In the genomic region with DNA sequence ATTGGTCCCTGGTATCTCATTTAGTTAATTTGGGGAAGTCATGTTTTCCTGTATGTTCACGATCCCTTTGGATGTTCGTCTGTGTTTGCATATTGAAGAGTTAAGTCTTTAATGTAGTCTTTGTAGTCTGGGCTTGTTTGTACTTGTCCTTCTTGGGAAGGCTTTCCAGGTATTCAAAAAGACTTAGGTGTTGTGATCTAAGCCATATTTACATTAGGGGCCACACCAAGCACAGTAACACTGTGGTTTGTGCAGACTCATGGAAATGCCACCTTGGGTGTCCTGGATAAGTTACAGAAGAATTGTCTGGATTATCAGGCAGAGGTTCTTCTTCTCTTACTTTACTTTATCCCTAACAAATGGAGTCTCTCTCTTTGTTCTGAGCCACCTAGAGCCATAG, we compare ENCODE assay signal across 23 cellular contexts.
A peak's percentile ranks its signal among the peaks of the same experiment; 100 is the strongest.
DNase-seq lines count a peak whose midpoint lies in the region; ATAC-seq, FAIRE-seq and TF ChIP-seq lines count a peak whose summit lies in the region.
"Had no signal": no experiment of that assay in that cellular context is flagged by ENCODE, and none has a peak within 500 bp of the region (broad histone marks: within the 10 kb centered on the region; RNA-seq: fewer than 3 reads in every experiment).

No MANE protein-coding gene starts in this region.

- H4K91ac ChIP-seq in H1 (replicated peaks; ENCODE audit: insufficient read length, low read length) (no peak overlapping the region), neuronal stem cell (ENCODE audit: low read depth, low read length, poor library complexity) (no peak overlapping the region)

- H2AK5ac ChIP-seq in H1 (ENCODE audit: low read depth, low read length), result no peak overlapping the region
- H2AK5ac ChIP-seq in neuronal stem cell (ENCODE audit: low read depth, low read length), result no peak overlapping the region

- H3K9me3 Mint-ChIP-seq in GM23338, result peaks cover 6% of the 10 kb centered on the region

- H2BK5ac ChIP-seq in H1 (ENCODE audit: low read depth, low read length), result no peak overlapping the region
- H2BK5ac ChIP-seq in neuronal stem cell (ENCODE audit: low read length), result no peak overlapping the region

- H3K9me2 ChIP-seq in GM23338 (ENCODE audit: insufficient read depth), result peaks cover 5% of the 10 kb centered on the region

- no peaks in the 10 kb centered on the region; the same call in 1 of the 2 replicates for H3K23me2 ChIP-seq in H1 (ENCODE audit: low read depth, low read length)

- CTCF ChIA-PET in H1 (lab: Charles Lee; ENCODE audit: partially characterized antibody), result no interaction called here

- POLR2A ChIA-PET in H1 (lab: Charles Lee; ENCODE audit: partially characterized antibody), result no interaction called here

- H3K79me1 ChIP-seq in H1 (ENCODE audit: low read depth, low read length) (no peaks in the 10 kb centered on the region), neuronal stem cell (ENCODE audit: low read depth, low read length) (no peaks in the 10 kb centered on the region)

- H3K9ac ChIP-seq in H1 (replicated peaks in 1 of 4; ENCODE audit: extremely low read depth in 1 of 4, low read depth in 3 of 4, low read length in 3 of 4), result no peak overlapping the region
- H3K9ac ChIP-seq in neuronal stem cell (ENCODE audit: low read depth, low read length, poor library complexity), result no peak overlapping the region

- WGBS in H1 (ENCODE audit: extremely low coverage in 1 of 2, insufficient coverage in 1 of 2, insufficient read length in 1 of 2, insufficient replicate concordance in 2 of 2, low coverage in 1 of 2, low lambda C conversion rate in 2 of 2, missing lambda C conversion rate in 1 of 2), 2 experiments, result 97% methylated on average over 2 of the region's 2 CpGs; no CpG with 5 or more reads in 1 of the 2 experiments
- no CpG with 5 or more reads among the region's 2 CpGs for WGBS in neuronal stem cell (ENCODE audit: extremely low coverage in 2 of 2, insufficient read length in 2 of 2, insufficient replicate concordance in 1 of 2), 2 donors

- H3F3A ChIP-seq in GM23338 (replicated peaks; ENCODE audit: low read depth), result no peaks in the 10 kb centered on the region

- no peak overlapping the region for H3K27ac Mint-ChIP-seq in GM23338

- H2BK15ac ChIP-seq in H1 (ENCODE audit: low read length) (no peak overlapping the region), neuronal stem cell (ENCODE audit: low read length) (no peak overlapping the region)

- no peak overlapping the region; the same call in 1 of the 2 replicates for H4K8ac ChIP-seq in H1 (ENCODE audit: extremely low read depth, insufficient read depth, low read length)
- no peak overlapping the region for H4K8ac ChIP-seq in neuronal stem cell (ENCODE audit: low read depth, low read length)

- no peak for TF ChIP-seq EP300 in H1 (IDR thresholded peaks at IDR 0.05; ENCODE audit: borderline replicate concordance in 1 of 2, low read depth in 2 of 2, low read length in 2 of 2)

- no peak overlapping the region for H3K4ac ChIP-seq in H1 (replicated peaks; ENCODE audit: insufficient read length, low read depth, low read length)
- H3K4ac ChIP-seq in neuronal stem cell (ENCODE audit: low read length), result no peak overlapping the region

- no peak overlapping the region for H3K56ac ChIP-seq in H1 (replicated peaks; ENCODE audit: insufficient read length, low read depth, low read length)

- H3K14ac ChIP-seq in H1 (ENCODE audit: insufficient read length) (no peak overlapping the region), neuronal stem cell (ENCODE audit: low read length) (no peak overlapping the region)

- no peaks in the 10 kb centered on the region for H3K4me1 Mint-ChIP-seq in GM23338

- H3K9me3 ChIP-seq in H1 (ENCODE audit: insufficient read depth in 2 of 2, low read depth in 1 of 2, low read length in 1 of 2) (no peaks in the 10 kb centered on the region), neuronal stem cell (replicated peaks in 1 of 2; ENCODE audit: control insufficient read depth in 2 of 2, insufficient read depth in 1 of 2, low read depth in 1 of 2, low read length in 2 of 2) (no peaks in the 10 kb centered on the region)
- H3K9me3 ChIP-seq: BE2C had no signal

- H3K79me2 ChIP-seq in H1 (ENCODE audit: control insufficient read depth in 1 of 2, insufficient read depth in 2 of 2, low read length in 2 of 2), result no peaks in the 10 kb centered on the region
- no peaks in the 10 kb centered on the region for H3K79me2 ChIP-seq in GM23338 (replicated peaks; ENCODE audit: insufficient read depth)

- H3K4me2 ChIP-seq in H1 (ENCODE audit: insufficient read depth in 1 of 2, low read depth in 2 of 2, low read length in 2 of 2) (no peak overlapping the region), neuronal stem cell (ENCODE audit: insufficient read depth, low read length, poor library complexity, severe bottlenecking) (no peak overlapping the region), GM23338 (no peak overlapping the region)

- H3K4me1 ChIP-seq in H1 (replicated peaks in 1 of 4; ENCODE audit: control insufficient read depth in 3 of 4, insufficient read depth in 4 of 4, low read length in 3 of 4), result no peaks in the 10 kb centered on the region
- no peaks in the 10 kb centered on the region for H3K4me1 ChIP-seq in neuronal stem cell (ENCODE audit: control insufficient read depth in 2 of 2, insufficient read depth in 1 of 2, low read depth in 1 of 2, low read length in 2 of 2)
- no peaks in the 10 kb centered on the region for H3K4me1 ChIP-seq in GM23338 (ENCODE audit: insufficient read depth)

- H3K27me3 Mint-ChIP-seq in GM23338 (ENCODE audit: insufficient read depth, low read depth, poor library complexity), result peaks cover 2% of the 10 kb centered on the region

- no peak for TF ChIP-seq RAD21 in H1 (IDR thresholded peaks at IDR 0.05 in 1 of 2, conservative IDR thresholded peaks at IDR 0.05 in 1 of 2; ENCODE audit: low read depth in 2 of 2, low read length in 2 of 2)

- ATAC-seq in GM23338 (no peak), GM18870 (IDR thresholded peaks at IDR 0.05; ENCODE audit: unreplicated experiment) (no peak)
- ATAC-seq: Panc1 had no signal

- no peak overlapping the region for H4K5ac ChIP-seq in H1 (ENCODE audit: insufficient read length, low read depth, low read length)

- H3K18ac ChIP-seq in H1 (ENCODE audit: extremely low read depth, low read length), result no peak overlapping the region
- no peak overlapping the region for H3K18ac ChIP-seq in neuronal stem cell (ENCODE audit: low read length)

- H3K36me3 ChIP-seq in H1 (ENCODE audit: control insufficient read depth in 2 of 4, insufficient read depth in 4 of 4, low read length in 3 of 4) (no peaks in the 10 kb centered on the region), neuronal stem cell (replicated peaks in 1 of 2; ENCODE audit: control insufficient read depth in 2 of 2, insufficient read depth in 2 of 2, low read length in 2 of 2) (no peaks in the 10 kb centered on the region), GM23338 (ENCODE audit: insufficient read depth) (no peaks in the 10 kb centered on the region)
- H3K36me3 ChIP-seq: BE2C had no signal

- H3K4me3 Mint-ChIP-seq in GM23338, result no peak overlapping the region

- H3K4me3 ChIP-seq in H1 (ENCODE audit: extremely low read depth in 1 of 4, insufficient read depth in 2 of 4, low read depth in 3 of 4, low read length in 4 of 4), result no peak overlapping the region
- no peak overlapping the region for H3K4me3 ChIP-seq in neuronal stem cell (ENCODE audit: low read length in 2 of 2)
- no peak overlapping the region for H3K4me3 ChIP-seq in GM23338

- H2BK12ac ChIP-seq in H1 (ENCODE audit: low read depth, low read length) (no peak overlapping the region), neuronal stem cell (ENCODE audit: low read length) (no peak overlapping the region)

- H4K20me1 ChIP-seq in H1 (replicated peaks in 1 of 2; ENCODE audit: control insufficient read depth in 1 of 2, insufficient read depth in 2 of 2, low read length in 2 of 2) (no peaks in the 10 kb centered on the region), GM23338 (replicated peaks; ENCODE audit: insufficient read depth) (no peaks in the 10 kb centered on the region)

- H3K23ac ChIP-seq in H1 (ENCODE audit: insufficient read length) (no peak overlapping the region), neuronal stem cell (ENCODE audit: low read depth, low read length, poor library complexity) (no peak overlapping the region)

- H2AFZ ChIP-seq in H1 (ENCODE audit: low read length) (peak overlapping the region; percentile 51; the same call in 1 of the 2 replicates), neuronal stem cell (ENCODE audit: low read length) (peak overlapping the region; percentile 36), GM23338 (no peak overlapping the region)

- H2BK120ac ChIP-seq in H1 (replicated peaks; ENCODE audit: low read depth, low read length) (no peak overlapping the region), neuronal stem cell (ENCODE audit: low read depth, low read length) (no peak overlapping the region)

- TF ChIP-seq CTCF in H1 (IDR thresholded peaks at IDR 0.05; ENCODE audit: control extremely low read depth in 1 of 3, insufficient read depth in 1 of 3, low read depth in 1 of 3, low read length in 3 of 3) (no peak), GM23338 (conservative IDR thresholded peaks at IDR 0.05; ENCODE audit: low read depth in 2 of 2) (no peak)

- FAIRE-seq in H1 (lab: Jason Lieb, UNC), result no peak
- FAIRE-seq: GM18507 had no signal

- H3K27ac ChIP-seq in H1 (ENCODE audit: low read depth, low read length), result no peak overlapping the region
- H3K27ac ChIP-seq in neuronal stem cell (replicated peaks; ENCODE audit: low read length), result no peak overlapping the region
- no peak overlapping the region for H3K27ac ChIP-seq in GM23338 (ENCODE audit: low read depth)
- H3K27ac ChIP-seq: 22Rv1, RWPE1 had no signal

- peaks cover 2% of the 10 kb centered on the region; the same call in 2 of the 3 replicates for H3K36me3 Mint-ChIP-seq in GM23338 (ENCODE audit: low read depth)

- DNase-seq in DMS53 treated with DMSO at 0.1 percent for 48 hours (lab: John Stamatoyannopoulos, UW; ENCODE audit: unreplicated experiment) (peak; percentile 12), DMS53 (lab: John Stamatoyannopoulos, UW) (no peak), NCI-H69 (lab: John Stamatoyannopoulos, UW) (peak; percentile 65), H1 (ENCODE audit: low read depth in 1 of 2, low spot score in 2 of 2) (no peak), neuronal stem cell (ENCODE audit: low spot score) (no peak), GM23338 (ENCODE audit: low spot score) (no peak)
- DNase-seq: BE2C, Calu3, GOT3, HCEC 1CT, IMR-90, KG1, NCI-H1048, NCI-H1436, NCI-H187 treated with DMSO at 0.1 percent for 48 hours, NCI-H446, NCI-H526 treated with DMSO at 0.1 percent for 48 hours, SHP77 treated with DMSO at 0.1 percent for 48 hours had no signal

- no peak overlapping the region for H2BK20ac ChIP-seq in H1 (ENCODE audit: low read length)

- no peak for TF ChIP-seq POLR2A in H1 (IDR thresholded peaks at IDR 0.05; ENCODE audit: control extremely low read depth in 1 of 2, low read depth in 2 of 2, low read length in 2 of 2)

- H3K27me3 ChIP-seq in H1 (replicated peaks in 1 of 4; ENCODE audit: control insufficient read depth in 3 of 4, extremely low read depth in 1 of 4, insufficient read depth in 3 of 4, low read length in 3 of 4) (no peaks in the 10 kb centered on the region), neuronal stem cell (ENCODE audit: control insufficient read depth in 3 of 3, insufficient read depth in 3 of 3, low read depth in 1 of 3, low read length in 3 of 3) (no peaks in the 10 kb centered on the region), GM23338 (ENCODE audit: insufficient read depth) (no peaks in the 10 kb centered on the region)
- H3K27me3 ChIP-seq: BE2C had no signal

TF ChIP-seq in GM23338, 12 proteins besides CTCF, POLR2A, EP300 and RAD21 (continues in another document):
- no peak for TF ChIP-seq CREB1 (CRISPR knock-in tag; IDR thresholded peaks at IDR 0.05; ENCODE audit: low read depth)

Comparison
In these comparisons a context has a peak if more than half of its experiments do, and no peak if none do; other contexts are left out.
1. DNase-seq: peak in DMS53 treated with DMSO at 0.1 percent for 48 hours (single experiment) and NCI-H69 (single experiment); none in DMS53 (single experiment), H1 (0 of 2), neuronal stem cell (single experiment) and GM23338 (single experiment).